In genomic region chr1:166032901-166033371, GRCh38 we compare ENCODE assay signal across 2 cellular contexts.
TF ChIP-seq lines count a peak whose summit lies in the region.

No MANE protein-coding gene starts in this region.

TF ChIP-seq in liver, 16 proteins besides CTCF, POLR2A, EP300 and RAD21 (continued from another document):
- TF ChIP-seq, protein P1, sequence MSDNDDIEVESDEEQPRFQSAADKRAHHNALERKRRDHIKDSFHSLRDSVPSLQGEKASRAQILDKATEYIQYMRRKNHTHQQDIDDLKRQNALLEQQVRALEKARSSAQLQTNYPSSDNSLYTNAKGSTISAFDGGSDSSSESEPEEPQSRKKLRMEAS (IDR thresholded peaks at IDR 0.05), result peak; percentile 11

TF ChIP-seq in HepG2, 621 proteins besides CTCF, POLR2A, EP300 and RAD21 (continued from another document):
- TF ChIP-seq, protein P2, sequence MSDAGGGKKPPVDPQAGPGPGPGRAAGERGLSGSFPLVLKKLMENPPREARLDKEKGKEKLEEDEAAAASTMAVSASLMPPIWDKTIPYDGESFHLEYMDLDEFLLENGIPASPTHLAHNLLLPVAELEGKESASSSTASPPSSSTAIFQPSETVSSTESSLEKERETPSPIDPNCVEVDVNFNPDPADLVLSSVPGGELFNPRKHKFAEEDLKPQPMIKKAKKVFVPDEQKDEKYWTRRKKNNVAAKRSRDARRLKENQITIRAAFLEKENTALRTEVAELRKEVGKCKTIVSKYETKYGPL (CRISPR knock-in tag; IDR thresholded peaks at IDR 0.05), result no peak
- TF ChIP-seq CHCHD3 (CRISPR knock-in tag; IDR thresholded peaks at IDR 0.05), result no peak
- TF ChIP-seq ZNF275 (CRISPR knock-in tag; IDR thresholded peaks at IDR 0.05; ENCODE audit: borderline replicate concordance), result no peak
- TF ChIP-seq MAFG (CRISPR knock-in tag; IDR thresholded peaks at IDR 0.05), result no peak
- TF ChIP-seq ZNF503 (CRISPR knock-in tag; IDR thresholded peaks at IDR 0.05), result no peak
- no peak for TF ChIP-seq ZNF547 (CRISPR knock-in tag; IDR thresholded peaks at IDR 0.05)
- no peak for TF ChIP-seq ZNF574 (CRISPR knock-in tag; IDR thresholded peaks at IDR 0.05)
